In genomic region chr21:45535341-45536081, GRCh38 we compare ENCODE assay signal across 12 cellular contexts. TPM values are rescaled to one million over a fixed set of nuclear protein-coding genes. Genes with fewer than 3 reads are reported as not detected.
A peak's percentile ranks its signal among the peaks of the same experiment; 100 is the strongest.
DNase-seq lines count a peak whose midpoint lies in the region; ATAC-seq and TF ChIP-seq lines count a peak whose summit lies in the region.
"Had no signal": no experiment of that assay in that cellular context is flagged by ENCODE, and none has a peak within 500 bp of the region (broad histone marks: within the 10 kb centered on the region; RNA-seq: fewer than 3 reads in every experiment).

No MANE protein-coding gene starts in this region.

- H3K4me3 ChIP-seq in NB4 (ENCODE audit: low read depth, low read length) (no peak overlapping the region), endodermal cell (ENCODE audit: low read length) (no peak overlapping the region), neural progenitor cell (no peak overlapping the region)

- no peak overlapping the region for H3K27ac Mint-ChIP-seq in endodermal cell
- H3K27ac Mint-ChIP-seq in neural crest cell (ENCODE audit: unreplicated experiment) = peak overlapping the region; percentile 78
- no peak overlapping the region for H3K27ac Mint-ChIP-seq in neural progenitor cell
- H3K27ac Mint-ChIP-seq: activated naive CD4-positive, alpha-beta T cell treated with anti-CD3 and anti-CD28 coated beads for 36 hours; B cell had no signal

- H3K9me3 ChIP-seq in endodermal cell (ENCODE audit: control insufficient read depth, low read length) = no peaks in the 10 kb centered on the region
- no peaks in the 10 kb centered on the region for H3K9me3 ChIP-seq in neural progenitor cell (ENCODE audit: low read depth)

- ATAC-seq in HG02678 (IDR thresholded peaks at IDR 0.05; ENCODE audit: unreplicated experiment) (no peak), HG02938 (IDR thresholded peaks at IDR 0.05; ENCODE audit: unreplicated experiment) (no peak)

- H3K27me3 Mint-ChIP-seq in endodermal cell (ENCODE audit: insufficient read depth) (no peaks in the 10 kb centered on the region), neural crest cell (ENCODE audit: low read depth) (no peaks in the 10 kb centered on the region), neural progenitor cell (ENCODE audit: insufficient read depth, low read depth) (peaks cover 6% of the 10 kb centered on the region)
- H3K27me3 Mint-ChIP-seq: B cell had no signal

- H3K9me3 Mint-ChIP-seq in endodermal cell (no peaks in the 10 kb centered on the region), neural crest cell (no peaks in the 10 kb centered on the region), neural progenitor cell (no peaks in the 10 kb centered on the region)
- H3K9me3 Mint-ChIP-seq: activated naive CD4-positive, alpha-beta T cell treated with anti-CD3 and anti-CD28 coated beads for 36 hours had no signal

- no peaks in the 10 kb centered on the region for H3F3A ChIP-seq in neural progenitor cell (ENCODE audit: low read depth)

- DNase-seq in C1 segment of cervical spinal cord (lab: John Stamatoyannopoulos, UW) (peak in 8 of 14 donors; percentile 36 to 60 (median 46)), NB4 (ENCODE audit: low read depth) (peak; percentile 74), endodermal cell (peak; percentile 51), neural crest cell (ENCODE audit: low read depth, low spot score) (no peak), NCI-H1417 treated with DMSO at 0.1 percent for 48 hours (lab: John Stamatoyannopoulos, UW) (no peak), neural progenitor cell (ENCODE audit: low spot score) (no peak)
- DNase-seq: activated naive CD4-positive, alpha-beta T cell treated with anti-CD3 and anti-CD28 coated beads for 36 hours; effector memory CD4-positive, alpha-beta T cell; NCI-H2029 treated with DMSO at 0.1 percent for 48 hours had no signal

- H3K79me2 ChIP-seq in neural progenitor cell (ENCODE audit: low read depth) = peaks cover 10% of the 10 kb centered on the region

- no peak overlapping the region for H3K4me2 ChIP-seq in neural progenitor cell

- peaks cover 35% of the 10 kb centered on the region for H4K20me1 ChIP-seq in neural progenitor cell (ENCODE audit: low read depth)

- no peaks in the 10 kb centered on the region for H3K27me3 ChIP-seq in endodermal cell (ENCODE audit: control insufficient read depth, insufficient read depth, low read length, poor library complexity, severe bottlenecking)
- H3K27me3 ChIP-seq in neural progenitor cell = no peaks in the 10 kb centered on the region

- no peak overlapping the region for H2AFZ ChIP-seq in neural progenitor cell (replicated peaks)

- H3K36me3 Mint-ChIP-seq in endodermal cell (ENCODE audit: low read depth) (peaks cover 10% of the 10 kb centered on the region), neural crest cell (ENCODE audit: low read depth) (no peaks in the 10 kb centered on the region), neural progenitor cell (peaks cover 10% of the 10 kb centered on the region)

- H3K4me1 ChIP-seq in endodermal cell (ENCODE audit: control insufficient read depth, insufficient read depth, low read length) = peaks cover 10% of the 10 kb centered on the region
- peaks cover 4% of the 10 kb centered on the region for H3K4me1 ChIP-seq in neural progenitor cell

- no peaks in the 10 kb centered on the region for H3K36me3 ChIP-seq in endodermal cell (ENCODE audit: control insufficient read depth, insufficient read depth, low read length)
- H3K36me3 ChIP-seq in neural progenitor cell = no peaks in the 10 kb centered on the region

- no peak overlapping the region for H3K9ac ChIP-seq in endodermal cell (ENCODE audit: extremely low read depth, low read length, poor library complexity, severe bottlenecking)
- H3K9ac ChIP-seq in neural progenitor cell = no peak overlapping the region

- 92 to 96% methylated on average over 17 to 34 of the region's 34 CpGs for WGBS in endodermal cell (ENCODE audit: insufficient coverage in 1 of 2, insufficient read length in 1 of 2), 2 experiments

- no peak for TF ChIP-seq CTCF in NB4 (IDR thresholded peaks at IDR 0.05; ENCODE audit: low read depth, low read length)
- TF ChIP-seq CTCF in endodermal cell (conservative IDR thresholded peaks at IDR 0.05) = no peak
- no peak for TF ChIP-seq CTCF in neural crest cell (conservative IDR thresholded peaks at IDR 0.05)
- TF ChIP-seq CTCF in neural progenitor cell (IDR thresholded peaks at IDR 0.05) = no peak

- TF ChIP-seq POLR2A in NB4 (IDR thresholded peaks at IDR 0.05; ENCODE audit: extremely low read depth, insufficient read length) = no peak

- H3K4me1 Mint-ChIP-seq in endodermal cell (peaks cover 6% of the 10 kb centered on the region), neural crest cell (peaks cover 5% of the 10 kb centered on the region), neural progenitor cell (peaks cover 24% of the 10 kb centered on the region)

- H3K27ac ChIP-seq in endodermal cell (ENCODE audit: low read depth, low read length) (no peak overlapping the region), neural progenitor cell (no peak overlapping the region)

- no peak overlapping the region for H3K4me3 Mint-ChIP-seq in endodermal cell
- no peak overlapping the region for H3K4me3 Mint-ChIP-seq in neural crest cell
- H3K4me3 Mint-ChIP-seq in neural progenitor cell = no peak overlapping the region
- H3K4me3 Mint-ChIP-seq: activated naive CD4-positive, alpha-beta T cell treated with anti-CD3 and anti-CD28 coated beads for 36 hours; B cell had no signal

RNA-seq across cellular contexts. Expression of gene SLC19A1, which starts 6.7 kb away (rescaled TPM):
- total RNA-seq in endodermal cell = 10 to 100 TPM; 28.8 to 29.4 TPM
- polyA plus RNA-seq in endodermal cell (2013, experiment 1 of 2) = 19.9 TPM
- polyA plus RNA-seq in endodermal cell (2013, experiment 2 of 2) = 16.4 TPM
- 31.6 and 35.1 TPM in 2 replicates for total RNA-seq in neural crest cell
- 7.7 and 17.3 TPM in 2 replicates for total RNA-seq in neural progenitor cell (ENCODE audit: low replicate concordance)

Comparison
In these comparisons a context has a peak if more than half of its experiments do, and no peak if none do; other contexts are left out.
1. DNase-seq: peak in C1 segment of cervical spinal cord (8 of 14), NB4 (single experiment) and endodermal cell (single experiment); none in neural crest cell (single experiment), NCI-H1417 treated with DMSO at 0.1 percent for 48 hours (single experiment) and neural progenitor cell (single experiment).